10 cellular contexts compared by ENCODE assay signal in the genomic region with DNA sequence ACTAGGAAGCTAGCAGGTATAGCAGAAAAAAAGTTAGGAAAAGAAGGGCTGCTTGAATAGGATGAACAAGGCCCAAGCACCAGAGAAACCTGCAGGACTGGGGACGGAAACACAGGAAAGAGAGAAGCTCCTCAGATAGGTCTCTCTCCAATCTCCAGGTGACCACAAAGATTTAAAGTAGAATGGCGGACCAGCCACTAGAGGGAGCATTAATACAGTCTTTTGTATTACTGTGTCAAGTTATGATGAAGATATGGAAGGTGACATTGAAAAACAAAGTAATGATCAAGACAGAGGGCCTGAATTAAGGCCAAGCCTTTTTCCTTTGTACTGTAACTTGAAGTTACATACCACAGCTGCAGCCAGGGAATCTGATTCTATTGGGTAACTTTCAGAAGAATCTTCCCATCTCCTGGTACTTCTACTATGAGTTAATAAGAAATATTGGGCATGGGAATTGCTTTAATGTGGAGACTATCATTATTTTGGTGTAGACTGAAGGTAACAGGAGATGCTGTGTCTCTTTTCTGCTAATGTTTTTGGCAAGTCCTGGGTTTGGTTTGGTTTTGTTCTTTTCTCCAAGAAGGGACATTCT. TPM values are rescaled to one million over a fixed set of nuclear protein-coding genes. Genes with fewer than 3 reads are reported as not detected.
A peak's percentile ranks its signal among the peaks of the same experiment; 100 is the strongest.
DNase-seq lines count a peak whose midpoint lies in the region; ATAC-seq and TF ChIP-seq lines count a peak whose summit lies in the region.
"Had no signal": no experiment of that assay in that cellular context is flagged by ENCODE, and none has a peak within 500 bp of the region (broad histone marks: within the 10 kb centered on the region; RNA-seq: fewer than 3 reads in every experiment).

No MANE protein-coding gene starts in this region.

- H3K9me3 ChIP-seq in neural progenitor cell (ENCODE audit: low read depth) (no peaks in the 10 kb centered on the region), aorta (ENCODE audit: control insufficient read depth, low read length) (peaks cover 3% of the 10 kb centered on the region)
- H3K9me3 ChIP-seq: SJSA1 had no signal

- no peaks in the 10 kb centered on the region for H3F3A ChIP-seq in neural progenitor cell (ENCODE audit: low read depth)

- H3K4me1 Mint-ChIP-seq in neural progenitor cell, result peaks cover 13% of the 10 kb centered on the region

- intact Hi-C loops in aorta (cut with DNase I), result no loop called here

- TF ChIP-seq CTCF in AG10803 (conservative IDR thresholded peaks at IDR 0.05; ENCODE audit: low read length), result peak; percentile 63
- peak; percentile 67 for TF ChIP-seq CTCF in epithelial cell of esophagus (IDR thresholded peaks at IDR 0.05; ENCODE audit: insufficient read depth, low read depth, low read length, missing control alignments)
- TF ChIP-seq CTCF in neural progenitor cell (IDR thresholded peaks at IDR 0.05), result peak; percentile 62

- no peak overlapping the region for H3K27ac Mint-ChIP-seq in neural progenitor cell

- H3K4me1 ChIP-seq in neural progenitor cell (no peaks in the 10 kb centered on the region), aorta (ENCODE audit: control insufficient read depth in 1 of 2, insufficient read depth in 2 of 2, low read length in 2 of 2) (no peaks in the 10 kb centered on the region)
- H3K4me1 ChIP-seq: SJSA1 had no signal

- no peak overlapping the region for H3K4me3 Mint-ChIP-seq in neural progenitor cell

- H3K9ac ChIP-seq in neural progenitor cell, result no peak overlapping the region

- DNase-seq in AG10803 (ENCODE audit: low read depth), result peak; percentile 30
- peak; percentile 31 for DNase-seq in NCI-H345 (lab: John Stamatoyannopoulos, UW)
- DNase-seq in activated CD4-positive, alpha-beta T cell treated with anti-CD3 and anti-CD28 coated beads, Interleukin-2, amount 50 U/mL, for 4 hours, result peak; percentile 51 to 59
- peak; percentile 60 for DNase-seq in epithelial cell of esophagus (ENCODE audit: low read depth)
- peak; percentile 24 for DNase-seq in neural progenitor cell (ENCODE audit: low spot score)
- no peak for DNase-seq in aorta

- H4K20me1 ChIP-seq in neural progenitor cell (ENCODE audit: low read depth), result no peaks in the 10 kb centered on the region

- H3K27ac ChIP-seq in neural progenitor cell (no peak overlapping the region), aorta (ENCODE audit: low read depth in 1 of 2, low read length in 2 of 2) (no peak overlapping the region)
- H3K27ac ChIP-seq: SJSA1 had no signal

- no peaks in the 10 kb centered on the region for H3K9me3 Mint-ChIP-seq in neural progenitor cell

- no peaks in the 10 kb centered on the region for H3K27me3 Mint-ChIP-seq in neural progenitor cell (ENCODE audit: insufficient read depth, low read depth)

- peak; percentile 90 for ATAC-seq in GM18502 (IDR thresholded peaks at IDR 0.05; ENCODE audit: poor library complexity, unreplicated experiment)
- ATAC-seq in HG02885 (IDR thresholded peaks at IDR 0.05; ENCODE audit: poor library complexity, unreplicated experiment), result peak; percentile 84
- peak; percentile 54 for ATAC-seq in aorta (ENCODE audit: low FRiP score)

- H3K79me2 ChIP-seq in neural progenitor cell (ENCODE audit: low read depth), result no peaks in the 10 kb centered on the region

- no peaks in the 10 kb centered on the region for H3K36me3 ChIP-seq in neural progenitor cell
- H3K36me3 ChIP-seq in aorta (ENCODE audit: control insufficient read depth in 1 of 2, insufficient read depth in 2 of 2, low read length in 1 of 2), result no peaks in the 10 kb centered on the region
- H3K36me3 ChIP-seq: SJSA1 had no signal

- no peak overlapping the region for H3K4me2 ChIP-seq in neural progenitor cell

- no peaks in the 10 kb centered on the region for H3K27me3 ChIP-seq in neural progenitor cell
- no peaks in the 10 kb centered on the region for H3K27me3 ChIP-seq in aorta (ENCODE audit: control insufficient read depth in 1 of 2, insufficient read depth in 2 of 2, low read length in 1 of 2)
- H3K27me3 ChIP-seq: SJSA1 had no signal

- WGBS in aorta, 2 donors, result 20 to 22% methylated on average over 2 of the region's 2 CpGs

- no peaks in the 10 kb centered on the region for H3K36me3 Mint-ChIP-seq in neural progenitor cell

- H3K4me3 ChIP-seq in AG10803 (ENCODE audit: low read length) (no peak overlapping the region), epithelial cell of esophagus (ENCODE audit: low read length) (no peak overlapping the region), neural progenitor cell (no peak overlapping the region), aorta (ENCODE audit: low read length in 2 of 2) (no peak overlapping the region)
- H3K4me3 ChIP-seq: SJSA1 had no signal

- H2AFZ ChIP-seq in neural progenitor cell (replicated peaks), result no peak overlapping the region

RNA-seq across cellular contexts. Expression of a gene that starts 33.8 kb away (rescaled TPM):
- total RNA-seq in neural progenitor cell (ENCODE audit: low replicate concordance), result 0.25 and 0.36 TPM in 2 replicates
- total RNA-seq in aorta, result under 1 TPM in 1 of 2 donors, not detected in 1; 0.10 TPM
- polyA plus RNA-seq in aorta, result not detected
- total RNA-seq: SJSA1 had no signal

RNA-seq across cellular contexts. Expression of a gene that starts 44.9 kb away (rescaled TPM):
- total RNA-seq in neural progenitor cell (ENCODE audit: low replicate concordance) (not detected in 2 replicates), aorta (not detected)
- polyA plus RNA-seq in aorta, result not detected
- total RNA-seq: SJSA1, urinary bladder had no signal
- polyA plus RNA-seq: urinary bladder had no signal

RNA-seq across cellular contexts. Expression of a gene that starts 54.8 kb away (rescaled TPM):
- 24.3 and 30.9 TPM in 2 replicates for total RNA-seq in neural progenitor cell (ENCODE audit: low replicate concordance)
- total RNA-seq in aorta, result 10 to 100 TPM; 27.5 to 30.1 TPM
- 10 to 100 TPM; 19.3 to 22.8 TPM for polyA plus RNA-seq in aorta

Comparison
In these comparisons a context has a peak if more than half of its experiments do, and no peak if none do; other contexts are left out.
1. DNase-seq: peak in AG10803 (single experiment), NCI-H345 (single experiment), activated CD4-positive, alpha-beta T cell treated with anti-CD3 and anti-CD28 coated beads, Interleukin-2, amount 50 U/mL, for 4 hours (2 of 2), epithelial cell of esophagus (single experiment) and neural progenitor cell (single experiment); none in aorta (0 of 2).
2. Peak in every context shown above with its lines, with median percentiles within 50 percentile points of each other: CTCF ChIP-seq and ATAC-seq.